Comparison of ENCODE assay signal across 1 cellular context in genomic region chr18:73850782-73851181, GRCh38.
TF ChIP-seq lines count a peak whose summit lies in the region.

No MANE protein-coding gene starts in this region.

TF ChIP-seq in SK-N-SH, 30 proteins besides CTCF, POLR2A, EP300 and RAD21 (continued from another document):
- TF ChIP-seq REST (IDR thresholded peaks at IDR 0.05; ENCODE audit: low read depth, low read length) (no peak), ELF1 (IDR thresholded peaks at IDR 0.05) (no peak)
